In genomic region chr1:84509029-84509428, GRCh38 we compare ENCODE assay signal across 29 cellular contexts.
"Had no signal": no experiment of that assay in that cellular context is flagged by ENCODE, and none has a peak within 500 bp of the region (broad histone marks: within the 10 kb centered on the region; RNA-seq: fewer than 3 reads in every experiment).

No MANE protein-coding gene starts in this region.

- FAIRE-seq: urothelium cell line had no signal

- H3K4me3 ChIP-seq: stomach, suprapubic skin, testis, thoracic aorta, thyroid gland, tibial artery, tibial nerve, transverse colon, upper lobe of left lung, upper lobe of right lung, uterus, vagina had no signal

- H3K4me3 Mint-ChIP-seq: stimulated activated effector memory CD8-positive, alpha-beta T cell treated with anti-CD3 and anti-CD28 coated beads, Interleukin-12 subunit alpha, Interleukin-12 subunit beta, amount 100 ng/mL, for 72 hours; stimulated activated memory B cell treated with anti-CD40 and anti-IgM and Interleukin-4, amounts not matched to agents 10 μg/mL and 1 μg/mL and 100 μg/mL, for 72 hours; stimulated activated naive B cell treated with anti-CD40 and anti-IgM and Interleukin-4, amounts not matched to agents 10 μg/mL and 1 μg/mL and 100 μg/mL, for 72 hours; stimulated activated naive CD8-positive, alpha-beta T cell treated with anti-CD3 and anti-CD28 coated beads, Interleukin-15, amount 100 ng/mL, for 72 hours; stimulated activated naive CD8-positive, alpha-beta T cell treated with anti-CD3 and anti-CD28 coated beads, Interleukin-15, Interleukin-2, amounts not matched to agents 100 ng/mL and 50 ng/mL, for 24 hours had no signal

- H3K9me3 Mint-ChIP-seq: stimulated activated effector memory CD8-positive, alpha-beta T cell treated with anti-CD3 and anti-CD28 coated beads, Interleukin-12 subunit alpha, Interleukin-12 subunit beta, amount 100 ng/mL, for 72 hours; stimulated activated memory B cell treated with anti-CD40 and anti-IgM and Interleukin-4, amounts not matched to agents 10 μg/mL and 1 μg/mL and 100 μg/mL, for 72 hours; stimulated activated naive CD8-positive, alpha-beta T cell treated with anti-CD3 and anti-CD28 coated beads, Interleukin-15, amount 100 ng/mL, for 72 hours had no signal

- H3K27ac Mint-ChIP-seq: stimulated activated effector memory CD8-positive, alpha-beta T cell treated with anti-CD3 and anti-CD28 coated beads, Interleukin-12 subunit alpha, Interleukin-12 subunit beta, amount 100 ng/mL, for 72 hours; stimulated activated memory B cell treated with anti-CD40 and anti-IgM and Interleukin-4, amounts not matched to agents 10 μg/mL and 1 μg/mL and 100 μg/mL, for 72 hours; stimulated activated naive B cell treated with anti-CD40 and anti-IgM and Interleukin-4, amounts not matched to agents 10 μg/mL and 1 μg/mL and 100 μg/mL, for 72 hours; stimulated activated naive CD8-positive, alpha-beta T cell treated with anti-CD3 and anti-CD28 coated beads, Interleukin-15, Interleukin-2, amounts not matched to agents 100 ng/mL and 50 ng/mL, for 24 hours; type B pancreatic cell had no signal

- H3K9me3 ChIP-seq: testis, thoracic aorta, thyroid gland, tibial artery, transverse colon, upper lobe of right lung, vagina had no signal

- DNase-seq: stimulated activated CD4-positive, alpha-beta T cell treated with anti-CD3 and anti-CD28 coated beads, Interleukin-2, amount 100 ng/mL, for 48 hours; stimulated activated CD4-positive, alpha-beta T cell treated with anti-CD3 and anti-CD28 coated beads, Interleukin-4, amount 100 ng/mL, for 1 hour; stimulated activated CD4-positive, alpha-beta T cell treated with anti-CD3 and anti-CD28 coated beads, Interleukin-4, amount 100 ng/mL, for 24 hours; stimulated activated CD4-positive, alpha-beta T cell treated with anti-CD3 and anti-CD28 coated beads, Interleukin-4, amount 100 ng/mL, for 4 hours; stimulated activated CD8-positive, alpha-beta memory T cell treated with anti-CD3 and anti-CD28 coated beads, Interleukin-4, amount 100 ng/mL, for 48 hours; stimulated activated naive B cell treated with anti-CD40 and anti-IgM and Interleukin-4, amounts not matched to agents 10 μg/mL and 1 μg/mL and 100 μg/mL, for 72 hours; stimulated activated naive CD4-positive, alpha-beta T cell; stimulated activated naive CD4-positive, alpha-beta T cell treated with Interleukin-2 at 50 U/mL for 16 hours; stimulated activated naive CD8-positive, alpha-beta T cell treated with anti-CD3 and anti-CD28 coated beads, Interleukin-15, amount 100 ng/mL, for 72 hours; stimulated activated naive CD8-positive, alpha-beta T cell treated with anti-CD3 and anti-CD28 coated beads, Interleukin-15, Interleukin-2, amounts not matched to agents 100 U/mL and 50 U/mL, for 24 hours; stomach; substantia nigra; testis; thyroid gland; tibial artery; transverse colon; trophoblast cell; upper lobe of left lung; upper lobe of right lung; uterus had no signal

- H3K27me3 ChIP-seq: stomach, suprapubic skin, testis, thyroid gland, tibial artery, tibial nerve, transverse colon, upper lobe of left lung, upper lobe of right lung, uterus, vagina had no signal

- H3K36me3 ChIP-seq: suprapubic skin, thoracic aorta, thyroid gland, tibial artery, transverse colon, upper lobe of left lung, upper lobe of right lung, uterus, vagina had no signal

- ATAC-seq: stimulated activated effector memory CD8-positive, alpha-beta T cell treated with anti-CD3 and anti-CD28 coated beads, Interleukin-12 subunit alpha, Interleukin-12 subunit beta, amount 100 ng/mL, for 72 hours; stimulated activated memory B cell treated with anti-CD40 and anti-IgM and Interleukin-4, amounts not matched to agents 10 μg/mL and 1 μg/mL and 100 μg/mL, for 72 hours; stimulated activated naive B cell treated with anti-CD40 and anti-IgM and Interleukin-4, amounts not matched to agents 10 μg/mL and 1 μg/mL and 100 μg/mL, for 72 hours; stimulated activated naive CD8-positive, alpha-beta T cell treated with anti-CD3 and anti-CD28 coated beads, Interleukin-15, amount 100 ng/mL, for 72 hours; stimulated activated naive CD8-positive, alpha-beta T cell treated with anti-CD3 and anti-CD28 coated beads, Interleukin-15, Interleukin-2, amounts not matched to agents 100 U/mL and 50 U/mL, for 24 hours; upper lobe of right lung had no signal

- H3K27me3 Mint-ChIP-seq: stimulated activated memory B cell treated with anti-CD40 and anti-IgM and Interleukin-4, amounts not matched to agents 10 μg/mL and 1 μg/mL and 100 μg/mL, for 72 hours; stimulated activated naive B cell treated with anti-CD40 and anti-IgM and Interleukin-4, amounts not matched to agents 10 μg/mL and 1 μg/mL and 100 μg/mL, for 72 hours; stimulated activated naive CD8-positive, alpha-beta T cell treated with anti-CD3 and anti-CD28 coated beads, Interleukin-15, amount 100 ng/mL, for 72 hours; stimulated activated naive CD8-positive, alpha-beta T cell treated with anti-CD3 and anti-CD28 coated beads, Interleukin-15, Interleukin-2, amounts not matched to agents 100 ng/mL and 50 ng/mL, for 24 hours; type B pancreatic cell had no signal

- H3K36me3 Mint-ChIP-seq: stimulated activated memory B cell treated with anti-CD40 and anti-IgM and Interleukin-4, amounts not matched to agents 10 μg/mL and 1 μg/mL and 100 μg/mL, for 72 hours had no signal

- H3K27ac ChIP-seq: stomach, suprapubic skin, testis, thoracic aorta, thyroid gland, tibial artery, tibial nerve, transverse colon, upper lobe of left lung, upper lobe of right lung, uterus, vagina had no signal
